1 cellular context compared by ENCODE assay signal in the genomic region with DNA sequence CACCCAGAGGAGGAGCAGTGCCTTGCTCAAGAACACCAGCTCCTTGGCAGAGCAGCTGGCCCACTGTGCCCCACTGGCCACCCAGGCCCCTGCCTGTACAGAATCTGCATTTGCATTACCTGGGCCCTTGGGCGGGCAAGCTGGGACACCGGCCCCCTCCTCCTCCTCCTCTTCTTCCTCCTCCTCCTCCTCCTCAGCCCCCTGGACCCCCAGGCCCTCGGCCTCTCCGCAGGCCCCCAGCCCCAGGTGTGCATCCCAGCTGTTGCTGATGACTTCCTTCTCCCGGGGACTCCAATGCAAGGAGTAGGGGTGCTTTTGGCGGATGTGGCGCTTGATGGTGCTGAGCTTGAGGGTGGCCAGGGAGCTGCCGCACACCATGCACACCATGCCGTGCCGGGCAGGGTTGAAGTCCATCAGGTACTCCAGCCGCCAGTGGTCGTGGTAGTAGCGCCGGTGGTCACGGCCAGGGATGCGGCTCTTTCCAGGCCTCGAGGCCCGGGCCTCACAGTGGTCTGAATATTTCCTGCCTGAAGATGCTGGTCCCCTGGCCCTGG.
A peak's percentile ranks its signal among the peaks of the same experiment; 100 is the strongest.
TF ChIP-seq lines count a peak whose summit lies in the region.

No MANE protein-coding gene starts in this region.

TF ChIP-seq in liver, 16 proteins besides CTCF, POLR2A, EP300 and RAD21:
- TF ChIP-seq, protein P1, sequence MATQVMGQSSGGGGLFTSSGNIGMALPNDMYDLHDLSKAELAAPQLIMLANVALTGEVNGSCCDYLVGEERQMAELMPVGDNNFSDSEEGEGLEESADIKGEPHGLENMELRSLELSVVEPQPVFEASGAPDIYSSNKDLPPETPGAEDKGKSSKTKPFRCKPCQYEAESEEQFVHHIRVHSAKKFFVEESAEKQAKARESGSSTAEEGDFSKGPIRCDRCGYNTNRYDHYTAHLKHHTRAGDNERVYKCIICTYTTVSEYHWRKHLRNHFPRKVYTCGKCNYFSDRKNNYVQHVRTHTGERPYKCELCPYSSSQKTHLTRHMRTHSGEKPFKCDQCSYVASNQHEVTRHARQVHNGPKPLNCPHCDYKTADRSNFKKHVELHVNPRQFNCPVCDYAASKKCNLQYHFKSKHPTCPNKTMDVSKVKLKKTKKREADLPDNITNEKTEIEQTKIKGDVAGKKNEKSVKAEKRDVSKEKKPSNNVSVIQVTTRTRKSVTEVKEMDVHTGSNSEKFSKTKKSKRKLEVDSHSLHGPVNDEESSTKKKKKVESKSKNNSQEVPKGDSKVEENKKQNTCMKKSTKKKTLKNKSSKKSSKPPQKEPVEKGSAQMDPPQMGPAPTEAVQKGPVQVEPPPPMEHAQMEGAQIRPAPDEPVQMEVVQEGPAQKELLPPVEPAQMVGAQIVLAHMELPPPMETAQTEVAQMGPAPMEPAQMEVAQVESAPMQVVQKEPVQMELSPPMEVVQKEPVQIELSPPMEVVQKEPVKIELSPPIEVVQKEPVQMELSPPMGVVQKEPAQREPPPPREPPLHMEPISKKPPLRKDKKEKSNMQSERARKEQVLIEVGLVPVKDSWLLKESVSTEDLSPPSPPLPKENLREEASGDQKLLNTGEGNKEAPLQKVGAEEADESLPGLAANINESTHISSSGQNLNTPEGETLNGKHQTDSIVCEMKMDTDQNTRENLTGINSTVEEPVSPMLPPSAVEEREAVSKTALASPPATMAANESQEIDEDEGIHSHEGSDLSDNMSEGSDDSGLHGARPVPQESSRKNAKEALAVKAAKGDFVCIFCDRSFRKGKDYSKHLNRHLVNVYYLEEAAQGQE (IDR thresholded peaks at IDR 0.05) = peak; percentile 10
- TF ChIP-seq HNF4A (conservative IDR thresholded peaks at IDR 0.05) (peak; percentile 30 to 46), EGR1 (IDR thresholded peaks at IDR 0.05; ENCODE audit: low read depth in 2 of 2) (no peak)
